Comparison of ENCODE assay signal across 22 cellular contexts in the genomic region with DNA sequence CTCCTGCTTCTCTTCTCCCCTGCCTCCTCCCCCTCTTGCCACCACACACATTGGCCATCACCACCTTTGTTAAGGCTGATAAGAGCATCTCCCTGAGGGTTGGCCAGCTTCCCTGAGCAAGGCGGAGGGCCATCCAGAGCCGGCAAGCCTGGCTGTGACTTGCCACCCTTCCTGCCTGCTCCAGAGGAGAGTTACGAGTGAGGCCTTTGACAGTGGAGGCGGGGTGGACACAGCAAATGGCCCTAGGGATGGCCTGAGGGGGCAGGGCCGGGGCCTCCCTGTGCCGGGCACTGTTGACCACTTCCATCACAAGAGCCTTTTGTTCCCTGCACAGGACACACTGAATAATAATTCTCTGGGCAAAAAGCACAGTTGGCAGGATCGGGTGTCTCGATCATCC. TPM values are rescaled to one million over a fixed set of nuclear protein-coding genes. Genes with fewer than 3 reads are reported as not detected.
DNase-seq lines count a peak whose midpoint lies in the region; ATAC-seq and TF ChIP-seq lines count a peak whose summit lies in the region.
"Had no signal": no experiment of that assay in that cellular context is flagged by ENCODE, and none has a peak within 500 bp of the region (broad histone marks: within the 10 kb centered on the region; RNA-seq: fewer than 3 reads in every experiment).

No MANE protein-coding gene starts in this region.

- H3K27me3 ChIP-seq in PC-9 (ENCODE audit: insufficient read depth, low read depth) (no peaks in the 10 kb centered on the region), endocrine pancreas (ENCODE audit: control insufficient read depth, insufficient read depth, low read length) (no peaks in the 10 kb centered on the region), tibial nerve (no peaks in the 10 kb centered on the region), foreskin keratinocyte (peaks cover 54% of the 10 kb centered on the region)
- H3K27me3 ChIP-seq: right lobe of liver, uterus had no signal

- no peak overlapping the region for H3K27ac ChIP-seq in PC-9
- H3K27ac ChIP-seq in tibial nerve: peak overlapping the region; percentile 32 to 90 (median 74)
- no peak overlapping the region for H3K27ac ChIP-seq in foreskin keratinocyte
- H3K27ac ChIP-seq: right lobe of liver had no signal

- peaks cover 45% of the 10 kb centered on the region for H3K4me1 Mint-ChIP-seq in nephron progenitor cell

- H3K9me2 ChIP-seq in PC-9 (ENCODE audit: insufficient read depth): no peaks in the 10 kb centered on the region

- no peak for ATAC-seq in foreskin keratinocyte
- ATAC-seq: right lobe of liver; stimulated activated naive CD8-positive, alpha-beta T cell treated with anti-CD3 and anti-CD28 coated beads, Interleukin-15, amount 100 ng/mL, for 72 hours had no signal

- H3K79me2 ChIP-seq in PC-9 (ENCODE audit: low read depth): no peaks in the 10 kb centered on the region

- H3K9ac ChIP-seq in endocrine pancreas (ENCODE audit: control insufficient read depth, insufficient read depth, low read length): peak overlapping the region; percentile 19

- no peak overlapping the region for H2AFZ ChIP-seq in PC-9

- peaks cover 13% of the 10 kb centered on the region for H3K4me1 ChIP-seq in PC-9 (replicated peaks; ENCODE audit: insufficient read depth)
- H3K4me1 ChIP-seq in endocrine pancreas (ENCODE audit: control insufficient read depth, insufficient read depth, low read length): no peaks in the 10 kb centered on the region
- H3K4me1 ChIP-seq in tibial nerve: peaks cover 0 to 44% (median 17%) of the 10 kb centered on the region in 4 donors
- no peaks in the 10 kb centered on the region for H3K4me1 ChIP-seq in foreskin keratinocyte

- H3F3A ChIP-seq in PC-9 (ENCODE audit: insufficient read depth, low read depth): peaks cover 7% of the 10 kb centered on the region; the same call in 1 of the 2 replicates

- CTCF ChIA-PET in PC-9 (lab: Charles Lee): no interaction called here

- H3K4me2 ChIP-seq in PC-9: no peak overlapping the region

- peak in 1 of 2 donors; percentile 59 for TF ChIP-seq EP300 in tibial nerve (IDR thresholded peaks at IDR 0.05)

- DNase-seq in PC-9: no peak
- no peak for DNase-seq in nephron progenitor cell
- DNase-seq in tibial nerve (ENCODE audit: low spot score in 2 of 2): no peak
- DNase-seq in foreskin keratinocyte: no peak
- DNase-seq in activated CD4-positive, alpha-beta T cell treated with anti-CD3 and anti-CD28 coated beads, Interleukin-2, amount 50 U/mL, for 1 hour: no peak
- no peak for DNase-seq in LoVo (ENCODE audit: low spot score)
- DNase-seq: activated CD4-positive, alpha-beta memory T cell treated with anti-CD3 and anti-CD28 coated beads for 36 hours; activated naive CD8-positive, alpha-beta T cell treated with anti-CD3 and anti-CD28 coated beads, Interleukin-2, amount 10 ng/mL, durations not matched to agents 7 days and 5 days; activated T-cell treated with anti-CD3 and anti-CD28 coated beads, Interleukin-2, amount 50 U/mL, for 24 hours; effector CD8-positive, alpha-beta T cell; HCEC 1CT; mesendoderm; NCI-H187 treated with DMSO at 0.1 percent for 48 hours; NCI-H446 treated with DMSO at 0.1 percent for 48 hours; NK-92 treated with Interleukin-12 subunit alpha and Interleukin-12 subunit beta, amount 100 ng/mL, for 24 hours; right lobe of liver; stimulated activated naive CD8-positive, alpha-beta T cell treated with anti-CD3 and anti-CD28 coated beads, Interleukin-15, amount 100 ng/mL, for 72 hours; SW 1271 had no signal

- no peaks in the 10 kb centered on the region for H3K9me3 ChIP-seq in PC-9 (ENCODE audit: insufficient read depth, low read depth)
- H3K9me3 ChIP-seq in endocrine pancreas (ENCODE audit: control insufficient read depth, low read length): no peaks in the 10 kb centered on the region
- H3K9me3 ChIP-seq in tibial nerve: no peaks in the 10 kb centered on the region
- H3K9me3 ChIP-seq: right lobe of liver, uterus had no signal

- TF ChIP-seq POLR2A in tibial nerve (IDR thresholded peaks at IDR 0.05): peak in 1 of 2 donors; percentile 17

- no peaks in the 10 kb centered on the region for H3K36me3 ChIP-seq in PC-9 (ENCODE audit: low read depth)
- peaks cover 15% of the 10 kb centered on the region for H3K36me3 ChIP-seq in endocrine pancreas (ENCODE audit: control insufficient read depth, insufficient read depth, low read length)
- H3K36me3 ChIP-seq in tibial nerve: peaks cover 0 to 41% (median 0%) of the 10 kb centered on the region in 3 donors
- H3K36me3 ChIP-seq: right lobe of liver, uterus had no signal

- POLR2A ChIA-PET in PC-9 (lab: Charles Lee; ENCODE audit: unreplicated experiment): no interaction called here

- H3K9me3 Mint-ChIP-seq in nephron progenitor cell: no peaks in the 10 kb centered on the region
- H3K9me3 Mint-ChIP-seq: activated CD4-positive, alpha-beta memory T cell treated with anti-CD3 and anti-CD28 coated beads for 36 hours; activated naive CD8-positive, alpha-beta T cell treated with anti-CD3 and anti-CD28 coated beads, Interleukin-2, amount 10 ng/mL, durations not matched to agents 7 days and 5 days; activated T-cell treated with anti-CD3 and anti-CD28 coated beads, Interleukin-2, amount 50 U/mL, for 24 hours; stimulated activated naive CD8-positive, alpha-beta T cell treated with anti-CD3 and anti-CD28 coated beads, Interleukin-15, amount 100 ng/mL, for 72 hours had no signal

- TF ChIP-seq CTCF in PC-9 (conservative IDR thresholded peaks at IDR 0.05) (no peak), nephron progenitor cell (IDR thresholded peaks at IDR 0.05) (no peak), tibial nerve (IDR thresholded peaks at IDR 0.05) (no peak), foreskin keratinocyte (conservative IDR thresholded peaks at IDR 0.05) (no peak)

- H3K4me3 ChIP-seq in PC-9 (no peak overlapping the region), endocrine pancreas (ENCODE audit: control insufficient read depth, insufficient read depth, low read length) (no peak overlapping the region), tibial nerve (peak overlapping the region in 3 of 4 donors; percentile 7 to 67 (median 63))
- H3K4me3 ChIP-seq: right lobe of liver had no signal

- peak overlapping the region; percentile 86 for H3K4me3 Mint-ChIP-seq in nephron progenitor cell
- H3K4me3 Mint-ChIP-seq: activated CD4-positive, alpha-beta memory T cell treated with anti-CD3 and anti-CD28 coated beads for 36 hours; activated naive CD8-positive, alpha-beta T cell treated with anti-CD3 and anti-CD28 coated beads, Interleukin-2, amount 10 ng/mL, durations not matched to agents 7 days and 5 days; activated T-cell treated with anti-CD3 and anti-CD28 coated beads, Interleukin-2, amount 50 U/mL, for 24 hours had no signal

- intact Hi-C loops in PC-9 (cut with micrococcal nuclease; ENCODE audit: unreplicated experiment): no loop called here

- TSS peak; percentile 39 for BruUV-seq in PC-9 (replicated peaks; lab: Mats Ljungman, UMichigan)

- no peaks in the 10 kb centered on the region for H3K36me3 Mint-ChIP-seq in nephron progenitor cell (ENCODE audit: low read depth)
- H3K36me3 Mint-ChIP-seq: activated CD4-positive, alpha-beta memory T cell treated with anti-CD3 and anti-CD28 coated beads for 36 hours; activated naive CD8-positive, alpha-beta T cell treated with anti-CD3 and anti-CD28 coated beads, Interleukin-2, amount 10 ng/mL, durations not matched to agents 7 days and 5 days had no signal

- peak overlapping the region; percentile 48 for H3K27ac Mint-ChIP-seq in nephron progenitor cell
- H3K27ac Mint-ChIP-seq: activated CD4-positive, alpha-beta memory T cell treated with anti-CD3 and anti-CD28 coated beads for 36 hours; activated naive CD8-positive, alpha-beta T cell treated with anti-CD3 and anti-CD28 coated beads, Interleukin-2, amount 10 ng/mL, durations not matched to agents 7 days and 5 days; activated T-cell treated with anti-CD3 and anti-CD28 coated beads, Interleukin-2, amount 50 U/mL, for 24 hours; stimulated activated naive CD8-positive, alpha-beta T cell treated with anti-CD3 and anti-CD28 coated beads, Interleukin-15, amount 100 ng/mL, for 72 hours had no signal

- 54 to 85% methylated on average over 7 to 8 of the region's 8 CpGs for WGBS in tibial nerve, 2 donors

- H3K27me3 Mint-ChIP-seq in nephron progenitor cell (ENCODE audit: low read depth, poor library complexity): peaks cover 6% of the 10 kb centered on the region

- no peaks in the 10 kb centered on the region for H4K20me1 ChIP-seq in PC-9 (ENCODE audit: insufficient read depth)

RNA-seq across cellular contexts. Expression of a gene that starts 5.4 kb away (rescaled TPM):
- total RNA-seq in PC-9 (2021): 2.2 and 4.2 TPM in 2 replicates
- total RNA-seq in tibial nerve: 1 to 10 TPM in 2 of 4 donors, not detected in 2; 1.0 to 7.2 TPM
- 0.14 and 0.31 TPM in 2 replicates for total RNA-seq in foreskin keratinocyte
- 0.11 TPM in 2 replicates for polyA plus RNA-seq in foreskin keratinocyte
- total RNA-seq: kidney epithelial cell had no signal

RNA-seq across cellular contexts. Expression of a gene that starts 16.0 kb away (rescaled TPM):
- total RNA-seq in PC-9 (2021) (35.8 and 48.6 TPM in 2 replicates), tibial nerve (10 to 100 TPM; 33.9 to 38.4 (median 36.5) TPM), foreskin keratinocyte (20.4 and 20.7 TPM in 2 replicates)
- polyA plus RNA-seq in foreskin keratinocyte: 25.7 and 27.0 TPM in 2 replicates

RNA-seq across cellular contexts. Expression of a gene that starts 16.2 kb away (rescaled TPM):
- total RNA-seq in PC-9 (2021): 13.6 and 18.8 TPM in 2 replicates
- 100 to 1,000 TPM; 165 to 298 (median 230) TPM for total RNA-seq in tibial nerve
- 0.78 and 1.0 TPM in 2 replicates for total RNA-seq in foreskin keratinocyte
- 0.54 and 1.0 TPM in 2 replicates for polyA plus RNA-seq in foreskin keratinocyte

RNA-seq across cellular contexts. Expression of a gene that starts 20.8 kb away (rescaled TPM):
- 1.4 and 2.6 TPM in 2 replicates for total RNA-seq in PC-9 (2021)
- total RNA-seq in tibial nerve: not detected
- 42.6 and 48.1 TPM in 2 replicates for total RNA-seq in foreskin keratinocyte
- 57.7 and 65.8 TPM in 2 replicates for polyA plus RNA-seq in foreskin keratinocyte
- total RNA-seq: cardiac septum had no signal

RNA-seq across cellular contexts. Expression of a gene that starts 54.4 kb away (rescaled TPM):
- total RNA-seq in PC-9 (2021): 17.5 and 27.3 TPM in 2 replicates
- 10 to 100 TPM; 48.8 to 96.4 (median 54.6) TPM for total RNA-seq in tibial nerve
- total RNA-seq in foreskin keratinocyte: 6.9 and 8.3 TPM in 2 replicates
- 3.1 and 4.1 TPM in 2 replicates for polyA plus RNA-seq in foreskin keratinocyte

Comparison
In these comparisons a context has a peak if more than half of its experiments do, and no peak if none do; other contexts are left out.
1. H3K27ac ChIP-seq: peak in tibial nerve (4 of 4); none in PC-9 (single experiment) and foreskin keratinocyte (single experiment).
2. H3K4me3 ChIP-seq: peak in tibial nerve (3 of 4); none in PC-9 (single experiment) and endocrine pancreas (single experiment).